ENCODE assay signal across 15 cellular contexts in the genomic region with DNA sequence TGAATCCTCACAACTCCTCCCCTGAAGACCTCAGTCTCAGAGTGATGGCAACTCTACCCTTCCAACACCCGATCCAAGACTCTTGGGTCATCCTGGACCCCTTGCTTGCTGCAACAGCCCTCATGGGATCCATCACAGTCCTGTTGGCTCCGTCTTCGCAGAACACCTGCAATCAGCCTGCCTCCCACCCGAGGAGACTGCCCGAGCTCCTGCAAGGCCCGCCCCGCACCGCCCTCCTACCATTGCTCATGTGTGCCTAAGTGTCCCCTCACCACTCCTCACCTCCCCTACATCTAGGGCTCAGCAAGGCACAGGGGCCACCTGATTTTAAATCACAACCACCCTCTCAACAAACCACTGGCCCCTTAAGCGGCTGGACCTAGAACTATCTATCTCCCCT. TPM values are rescaled to one million over a fixed set of nuclear protein-coding genes. Genes with fewer than 3 reads are reported as not detected.
DNase-seq lines count a peak whose midpoint lies in the region; ATAC-seq and TF ChIP-seq lines count a peak whose summit lies in the region.
"Had no signal": no experiment of that assay in that cellular context is flagged by ENCODE, and none has a peak within 500 bp of the region (broad histone marks: within the 10 kb centered on the region; RNA-seq: fewer than 3 reads in every experiment).

No MANE protein-coding gene starts in this region.

- H3K4me1 Mint-ChIP-seq in CD8-positive, alpha-beta T cell (ENCODE audit: low read depth): peaks cover 90% of the 10 kb centered on the region
- peaks cover 58% of the 10 kb centered on the region for H3K4me1 Mint-ChIP-seq in activated T-helper 17 cell treated with anti-CD3 and anti-CD28 coated beads, Interleukin-2, amount 50 U/mL, for 72 hours

- H3K4me1 ChIP-seq in BLaER1: peaks cover 71% of the 10 kb centered on the region
- H3K4me1 ChIP-seq in CD8-positive, alpha-beta T cell (ENCODE audit: insufficient read depth, low read length): peaks cover 86% of the 10 kb centered on the region
- H3K4me1 ChIP-seq in suprapubic skin: peaks cover 20% of the 10 kb centered on the region
- peaks cover 5% of the 10 kb centered on the region for H3K4me1 ChIP-seq in mammary epithelial cell (ENCODE audit: insufficient read depth, low read length)

- no peak for TF ChIP-seq CTCF in CD8-positive, alpha-beta T cell (IDR thresholded peaks at IDR 0.05)
- TF ChIP-seq CTCF in suprapubic skin (IDR thresholded peaks at IDR 0.05) (no peak), mammary epithelial cell (conservative IDR thresholded peaks at IDR 0.05 in 1 of 2, IDR thresholded peaks at IDR 0.05 in 1 of 2; ENCODE audit: extremely low read depth in 1 of 2, insufficient read depth in 1 of 2, low read depth in 1 of 2, low read length in 2 of 2) (no peak)

- dilution Hi-C loops in mammary epithelial cell (cut with HindIII; ENCODE audit: low sequenced_read_pairs): no loop called here

- no peak overlapping the region for H3K27ac ChIP-seq in BLaER1
- H3K27ac ChIP-seq in CD8-positive, alpha-beta T cell (ENCODE audit: low read depth, low read length): no peak overlapping the region
- peak overlapping the region; percentile 13 for H3K27ac ChIP-seq in layer of hippocampus (ENCODE audit: low read depth, low read length)
- H3K27ac ChIP-seq in suprapubic skin: no peak overlapping the region
- H3K27ac ChIP-seq in mammary epithelial cell (ENCODE audit: insufficient read depth, low read depth, low read length): no peak overlapping the region
- H3K27ac ChIP-seq: thyroid gland had no signal

- H3K4me3 Mint-ChIP-seq in CD8-positive, alpha-beta T cell: peak overlapping the region; percentile 94
- H3K4me3 Mint-ChIP-seq in activated T-helper 17 cell treated with anti-CD3 and anti-CD28 coated beads, Interleukin-2, amount 50 U/mL, for 72 hours: peak overlapping the region; percentile 98

- no peaks in the 10 kb centered on the region for H3K9me3 Mint-ChIP-seq in CD8-positive, alpha-beta T cell
- no peaks in the 10 kb centered on the region for H3K9me3 Mint-ChIP-seq in activated T-helper 17 cell treated with anti-CD3 and anti-CD28 coated beads, Interleukin-2, amount 50 U/mL, for 72 hours

- H3K36me3 ChIP-seq in BLaER1: peaks cover 42% of the 10 kb centered on the region
- no peaks in the 10 kb centered on the region for H3K36me3 ChIP-seq in CD8-positive, alpha-beta T cell (ENCODE audit: insufficient read depth, low read length)
- no peaks in the 10 kb centered on the region for H3K36me3 ChIP-seq in suprapubic skin
- H3K36me3 ChIP-seq in mammary epithelial cell (ENCODE audit: insufficient read depth, low read length): no peaks in the 10 kb centered on the region
- H3K36me3 ChIP-seq: thyroid gland had no signal

- no peak overlapping the region for H2AFZ ChIP-seq in mammary epithelial cell (ENCODE audit: low read depth, low read length)

- TF ChIP-seq EP300 in suprapubic skin (IDR thresholded peaks at IDR 0.05): no peak

- peak overlapping the region; percentile 92 for H3K27ac Mint-ChIP-seq in CD8-positive, alpha-beta T cell
- H3K27ac Mint-ChIP-seq in activated T-helper 17 cell treated with anti-CD3 and anti-CD28 coated beads, Interleukin-2, amount 50 U/mL, for 72 hours: peak overlapping the region; percentile 80

- intact Hi-C loops in CD8-positive, alpha-beta T cell (cut with DNase I, micrococcal nuclease): no loop called here
- intact Hi-C loops in left colon (cut with DNase I, micrococcal nuclease) (no loop called here), mammary epithelial cell (cut with micrococcal nuclease) (no loop called here)

- CTCF ChIA-PET in CD8-positive, alpha-beta T cell (lab: Charles Lee): interaction anchor here (0.8 to 8.2 kb wide), 3 partner anchors 9 to 63 kb away, joined by 3 to 54 read pairs (median 24); no protein-coding TSS in a partner anchor
- CTCF ChIA-PET in mammary epithelial cell (lab: Charles Lee; ENCODE audit: low non-redundant PET): no interaction called here

- H3K4me3 ChIP-seq in BLaER1: no peak overlapping the region
- H3K4me3 ChIP-seq in CD8-positive, alpha-beta T cell (ENCODE audit: low read depth, low read length): peak overlapping the region; percentile 82
- no peak overlapping the region for H3K4me3 ChIP-seq in suprapubic skin
- no peak overlapping the region for H3K4me3 ChIP-seq in mammary epithelial cell (replicated peaks in 1 of 3; ENCODE audit: insufficient read depth in 1 of 3, low read depth in 2 of 3, low read length in 3 of 3)
- H3K4me3 ChIP-seq: thyroid gland had no signal

- no peak for ATAC-seq in CD8-positive, alpha-beta T cell
- ATAC-seq in activated T-helper 17 cell treated with anti-CD3 and anti-CD28 coated beads, Interleukin-2, amount 50 U/mL, for 72 hours (replicated peaks): no peak
- ATAC-seq in left colon: no peak
- ATAC-seq: sciatic nerve had no signal

- H3K79me2 ChIP-seq in mammary epithelial cell (ENCODE audit: insufficient read depth, low read length): no peaks in the 10 kb centered on the region

- peak overlapping the region; percentile 37; the same call in 1 of the 2 replicates for H3K4me2 ChIP-seq in BLaER1
- no peak overlapping the region for H3K4me2 ChIP-seq in mammary epithelial cell (ENCODE audit: insufficient read depth, low read depth, low read length)

- WGBS in suprapubic skin: 99% methylated on average over 9 of the region's 9 CpGs
- 87% methylated on average over 6 of the region's 9 CpGs for WGBS in mammary epithelial cell (ENCODE audit: low coverage, missing lambda C conversion rate)

- peaks cover 15% of the 10 kb centered on the region; the same call in 1 of the 2 replicates for H3K9me3 ChIP-seq in BLaER1
- no peaks in the 10 kb centered on the region for H3K9me3 ChIP-seq in CD8-positive, alpha-beta T cell (ENCODE audit: low read length)
- no peaks in the 10 kb centered on the region for H3K9me3 ChIP-seq in suprapubic skin
- H3K9me3 ChIP-seq in mammary epithelial cell (replicated peaks; ENCODE audit: insufficient read depth, low read length): no peaks in the 10 kb centered on the region
- H3K9me3 ChIP-seq: thyroid gland had no signal

- peaks cover 51% of the 10 kb centered on the region for H3K36me3 Mint-ChIP-seq in CD8-positive, alpha-beta T cell
- peaks cover 82% of the 10 kb centered on the region for H3K36me3 Mint-ChIP-seq in activated T-helper 17 cell treated with anti-CD3 and anti-CD28 coated beads, Interleukin-2, amount 50 U/mL, for 72 hours (ENCODE audit: low read depth)

- TF ChIP-seq POLR2A in suprapubic skin (IDR thresholded peaks at IDR 0.05): no peak

- H4K20me1 ChIP-seq in BLaER1 (peaks cover 97% of the 10 kb centered on the region), mammary epithelial cell (ENCODE audit: insufficient read depth, low read length) (no peaks in the 10 kb centered on the region)

- BruUV-seq in mammary epithelial cell (replicated peaks; lab: Mats Ljungman, UMichigan): no TSS peak

- no peaks in the 10 kb centered on the region for H3K27me3 ChIP-seq in BLaER1
- no peaks in the 10 kb centered on the region for H3K27me3 ChIP-seq in CD8-positive, alpha-beta T cell (ENCODE audit: insufficient read depth, low read length)
- no peaks in the 10 kb centered on the region for H3K27me3 ChIP-seq in layer of hippocampus (ENCODE audit: control insufficient read depth, insufficient read depth, low read length)
- no peaks in the 10 kb centered on the region for H3K27me3 ChIP-seq in suprapubic skin
- H3K27me3 ChIP-seq in mammary epithelial cell (ENCODE audit: insufficient read depth, low read length): peaks cover 5% of the 10 kb centered on the region
- H3K27me3 ChIP-seq: thyroid gland had no signal

- no peaks in the 10 kb centered on the region for H3K27me3 Mint-ChIP-seq in CD8-positive, alpha-beta T cell (ENCODE audit: low read depth)
- H3K27me3 Mint-ChIP-seq in activated T-helper 17 cell treated with anti-CD3 and anti-CD28 coated beads, Interleukin-2, amount 50 U/mL, for 72 hours: no peaks in the 10 kb centered on the region

- in situ Hi-C loops in mammary epithelial cell (cut with MboI; ENCODE audit: low sequenced_read_pairs in 2 of 2): no loop called here

- POLR2A ChIA-PET in CD8-positive, alpha-beta T cell (lab: Charles Lee): no interaction called here

- no peak overlapping the region for H3K9ac ChIP-seq in BLaER1
- H3K9ac ChIP-seq in mammary epithelial cell (ENCODE audit: insufficient read depth, low read length): no peak overlapping the region

- no peak for DNase-seq in CD8-positive, alpha-beta T cell
- no peak for DNase-seq in suprapubic skin (ENCODE audit: low spot score in 2 of 2)
- DNase-seq in left colon: no peak
- DNase-seq in NCI-H1048 (lab: John Stamatoyannopoulos, UW): no peak
- DNase-seq in mammary epithelial cell: no peak
- DNase-seq: DMS153; effector CD8-positive, alpha-beta T cell; NCI-H1436 treated with DMSO at 0.1 percent for 48 hours; SHP77; stimulated activated CD4-positive, alpha-beta T cell treated with anti-CD3 and anti-CD28 coated beads, Interleukin-1b, Interleukin-23, amount 100 ng/mL, for 48 hours; thyroid gland had no signal

RNA-seq across cellular contexts. Expression of a gene that starts 5.3 kb away (rescaled TPM):
- total RNA-seq in CD8-positive, alpha-beta T cell: 100 to 1,000 TPM; 286 to 305 TPM
- total RNA-seq in activated T-helper 17 cell treated with anti-CD3 and anti-CD28 coated beads, Interleukin-2, amount 50 U/mL, for 72 hours: 100 to 1,000 TPM; 167 to 263 TPM
- total RNA-seq in suprapubic skin (10 to 100 TPM; 37.3 to 50.1 (median 42.6) TPM), left colon (10 to 100 TPM; 18.9 to 21.2 TPM), mammary epithelial cell (1 to 10 TPM; 1.7 to 2.3 TPM)
- 0.71 TPM for polyA plus RNA-seq in mammary epithelial cell
- polyA minus RNA-seq in mammary epithelial cell: 2.5 TPM

Comparison
In these comparisons a context has a peak if more than half of its experiments do, and no peak if none do; other contexts are left out.
1. RNA of a gene that starts 5.3 kb away (total RNA-seq): 286 to 305 TPM in CD8-positive, alpha-beta T cell, 167 to 263 TPM in activated T-helper 17 cell treated with anti-CD3 and anti-CD28 coated beads, Interleukin-2, amount 50 U/mL, for 72 hours, 37.3 to 50.1 TPM in suprapubic skin and 18.9 to 21.2 TPM in left colon; 1.7 to 2.3 TPM in mammary epithelial cell; every median in the first group is over 4 times any median in the second.